8 cellular contexts compared by ENCODE assay signal in the genomic region with DNA sequence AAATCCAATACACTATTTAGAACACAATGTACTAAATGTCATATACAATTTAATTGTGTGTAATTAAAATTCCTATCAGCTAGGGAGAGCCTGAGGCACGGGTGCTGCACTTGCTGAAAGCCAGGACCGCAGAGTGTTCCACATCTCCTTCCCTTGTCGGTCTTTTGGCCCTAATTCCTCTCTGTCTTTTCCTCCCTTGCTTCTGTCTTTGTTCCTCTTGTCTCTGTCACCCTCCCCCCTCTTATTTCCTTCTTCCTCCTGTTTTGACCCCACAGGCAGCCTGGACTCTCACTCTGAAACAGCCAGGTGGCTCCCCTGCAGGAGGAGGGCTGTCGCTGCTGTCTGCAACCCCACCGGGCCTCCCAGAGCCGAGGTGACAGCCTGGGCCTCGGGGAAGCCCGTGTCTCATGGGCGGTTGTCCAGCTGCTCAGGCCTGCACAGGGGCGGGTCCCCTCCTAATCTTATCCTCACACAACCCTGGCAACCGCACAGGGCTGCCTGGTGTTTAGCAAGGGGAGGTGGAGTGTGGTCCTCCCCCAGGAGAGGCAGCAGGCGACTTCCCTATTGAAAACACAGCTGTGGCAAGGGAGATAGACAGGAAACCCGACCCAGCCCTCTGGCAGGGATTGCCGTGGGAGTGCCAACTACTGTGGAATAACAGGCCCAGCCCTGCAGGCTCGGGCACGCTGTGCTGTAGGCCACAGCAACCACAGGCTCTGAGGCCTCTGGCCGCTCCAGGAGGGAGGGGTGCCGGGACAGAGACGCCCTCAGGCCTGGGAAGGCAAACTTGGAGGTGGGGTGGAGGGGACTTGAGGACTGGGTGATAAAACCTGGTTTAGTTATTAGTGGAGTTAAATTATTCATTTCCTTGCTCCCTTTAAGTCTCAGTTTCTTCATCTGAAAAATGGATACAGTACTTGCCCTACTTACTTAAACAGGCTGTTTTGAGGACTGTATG.
DNase-seq lines count a peak whose midpoint lies in the region; ATAC-seq, FAIRE-seq and TF ChIP-seq lines count a peak whose summit lies in the region.

No MANE protein-coding gene starts in this region.

- H3K9ac ChIP-seq in HCT116 (ENCODE audit: low read length), result peak overlapping the region; percentile 52

- no TSS peak for BruUV-seq in HCT116 (replicated peaks; lab: Mats Ljungman, UMichigan)

- H3K4me1 ChIP-seq in A549, result peaks cover 13% of the 10 kb centered on the region
- H3K4me1 ChIP-seq in HCT116 (ENCODE audit: control insufficient read depth in 1 of 2, insufficient read depth in 2 of 2, low read length in 2 of 2), result peaks cover 20 to 37% of the 10 kb centered on the region in 2 experiments

- TF ChIP-seq EP300 in A549 (IDR thresholded peaks at IDR 0.05), result no peak

- peak overlapping the region; percentile 37 to 72; a peak in 5 of 6 replicates for H3K27ac ChIP-seq in A549
- H3K27ac ChIP-seq in HCT116 (ENCODE audit: low read depth, low read length), result peak overlapping the region; percentile 50
- H3K27ac ChIP-seq in layer of hippocampus (ENCODE audit: low read depth, low read length), result peak overlapping the region; percentile 68

- ATAC-seq in A549 (peak; percentile 82 to 83), HCT116 (peak; percentile 84)

- H4K20me1 ChIP-seq in HCT116 (ENCODE audit: insufficient read depth), result no peaks in the 10 kb centered on the region

- no peaks in the 10 kb centered on the region for H3K9me3 ChIP-seq in A549
- H3K9me3 ChIP-seq in HCT116 (ENCODE audit: control insufficient read depth in 1 of 2, insufficient read depth in 1 of 2, low read depth in 1 of 2, low read length in 2 of 2), result no peaks in the 10 kb centered on the region

- no peaks in the 10 kb centered on the region for H3K79me2 ChIP-seq in HCT116 (ENCODE audit: insufficient read depth, low read length)

- peak; percentile 31 to 59 for DNase-seq in A549 (ENCODE audit: low read depth in 1 of 2, low spot score in 1 of 2)
- DNase-seq in GM12865 (ENCODE audit: low read depth), result peak; percentile 87
- no peak for DNase-seq in HCT116 (ENCODE audit: low read depth, low spot score)
- peak; percentile 68 for DNase-seq in LoVo (ENCODE audit: low spot score)
- peak; percentile 99 for DNase-seq in RPMI7951 (ENCODE audit: low read depth)
- peak; percentile 72 for DNase-seq in choroid plexus epithelial cell (ENCODE audit: low read depth)
- DNase-seq in stimulated activated CD8-positive, alpha-beta memory T cell treated with anti-CD3 and anti-CD28 coated beads, Interleukin-4, amount 100 ng/mL, for 48 hours, result peak; percentile 45

- peak overlapping the region; percentile 84 for H2AFZ ChIP-seq in HCT116 (ENCODE audit: low read depth, low read length, poor library complexity, severe bottlenecking)

- TF ChIP-seq POLR2A in A549 (IDR thresholded peaks at IDR 0.05; ENCODE audit: low read length) (no peak), HCT116 (IDR thresholded peaks at IDR 0.05; ENCODE audit: borderline replicate concordance, extremely low read depth, insufficient read depth, insufficient read length) (no peak)

- TF ChIP-seq RAD21 in A549 (conservative IDR thresholded peaks at IDR 0.05 in 1 of 2, IDR thresholded peaks at IDR 0.05 in 1 of 2) (no peak), HCT116 (IDR thresholded peaks at IDR 0.05; ENCODE audit: low read depth) (no peak)

- H3K27me3 ChIP-seq in HCT116 (ENCODE audit: insufficient read depth, low read length) (no peaks in the 10 kb centered on the region), layer of hippocampus (ENCODE audit: control insufficient read depth, insufficient read depth, low read length) (no peaks in the 10 kb centered on the region)

- no peaks in the 10 kb centered on the region for H3K9me2 ChIP-seq in HCT116 (ENCODE audit: insufficient read depth)

- peak overlapping the region; percentile 54 for H3K4me2 ChIP-seq in A549
- peak overlapping the region; percentile 75 for H3K4me2 ChIP-seq in HCT116 (ENCODE audit: low read length)

- RAD21 ChIA-PET in HCT116 (lab: Charles Lee; ENCODE audit: low non-redundant PET in 1 of 2, low total read pairs in 2 of 2, uncharacterized antibody in 2 of 2, unreplicated experiment in 2 of 2), result no interaction called here

- 55% methylated on average over 11 of the region's 19 CpGs for WGBS in A549 (ENCODE audit: missing lambda C conversion rate)

- H3K4me3 ChIP-seq in A549, result no peak overlapping the region
- no peak overlapping the region for H3K4me3 ChIP-seq in GM12865 (ENCODE audit: low read depth, low read length)
- peak overlapping the region in 1 of 2 experiments; percentile 40; a peak in 1 of 4 replicates for H3K4me3 ChIP-seq in HCT116 (replicated peaks in 1 of 2; ENCODE audit: low read depth in 1 of 2, low read length in 2 of 2)
- no peak overlapping the region for H3K4me3 ChIP-seq in choroid plexus epithelial cell (ENCODE audit: low read depth, low read length)

- CTCF ChIA-PET in A549 (lab: Yijun Ruan, JAX) (interaction anchor here (1.5 to 4.9 kb wide), 3 partner anchors 10 to 419 kb away, joined by 3 to 33 read pairs (median 5); no protein-coding TSS in a partner anchor), HCT116 (lab: Charles Lee) (interaction anchor here (0.7 to 1.2 kb wide), 3 partner anchors 16 to 419 kb away, joined by 3 to 4 read pairs (median 3); no protein-coding TSS in a partner anchor)

- no peaks in the 10 kb centered on the region for H3K36me3 ChIP-seq in HCT116 (ENCODE audit: control insufficient read depth in 1 of 2, insufficient read depth in 2 of 2, low read length in 2 of 2)

- POLR2A ChIA-PET in A549 (lab: Yijun Ruan, JAX) (no interaction called here), HCT116 (lab: Charles Lee) (no interaction called here)

- no peak for TF ChIP-seq CTCF in A549 (IDR thresholded peaks at IDR 0.05)
- peak; percentile 38 for TF ChIP-seq CTCF in GM12865 (IDR thresholded peaks at IDR 0.05; ENCODE audit: insufficient read depth, low read depth, low read length, missing control alignments)
- TF ChIP-seq CTCF in HCT116 (IDR thresholded peaks at IDR 0.05 in 2 of 3, conservative IDR thresholded peaks at IDR 0.05 in 1 of 3; ENCODE audit: borderline replicate concordance in 1 of 3, insufficient read depth in 1 of 3, low read depth in 2 of 3, low read length in 2 of 3), result peak in 2 of 3 experiments; percentile 31 to 36; a peak in 3 of 6 replicates
- TF ChIP-seq CTCF in choroid plexus epithelial cell (conservative IDR thresholded peaks at IDR 0.05; ENCODE audit: low read depth, low read length), result peak; percentile 19

- intact Hi-C loops in HCT116 (cut with micrococcal nuclease), result no loop called here

- FAIRE-seq in A549 (lab: Jason Lieb, UNC), result no peak

TF ChIP-seq in A549, 52 proteins besides CTCF, POLR2A, EP300 and RAD21:
- TF ChIP-seq KDM1A (IDR thresholded peaks at IDR 0.05; ENCODE audit: low read depth), result 0 out of 2 replicates have a peak, but pooled peaks have one; percentile 27
- no peak for TF ChIP-seq CBX8 (IDR thresholded peaks at IDR 0.05)
- no peak for TF ChIP-seq BHLHE40 (IDR thresholded peaks at IDR 0.05; ENCODE audit: low read depth, low read length)
- no peak for TF ChIP-seq NR3C1 (IDR thresholded peaks at IDR 0.05)

TF ChIP-seq in HCT116, 20 proteins besides CTCF, POLR2A, EP300 and RAD21:
- TF ChIP-seq JUND (IDR thresholded peaks at IDR 0.05) (no peak), CBX3 (IDR thresholded peaks at IDR 0.05; ENCODE audit: low read depth) (peak; percentile 46; the same call in 1 of the 2 replicates), CEBPB (IDR thresholded peaks at IDR 0.05; ENCODE audit: low read depth) (no peak), ZBTB33 (IDR thresholded peaks at IDR 0.05; ENCODE audit: extremely low read depth, insufficient replicate concordance, low read length) (no peak), ZFX (IDR thresholded peaks at IDR 0.05) (peak; percentile 47; the same call in 1 of the 2 replicates)
- TF ChIP-seq, protein P1, sequence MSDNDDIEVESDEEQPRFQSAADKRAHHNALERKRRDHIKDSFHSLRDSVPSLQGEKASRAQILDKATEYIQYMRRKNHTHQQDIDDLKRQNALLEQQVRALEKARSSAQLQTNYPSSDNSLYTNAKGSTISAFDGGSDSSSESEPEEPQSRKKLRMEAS (IDR thresholded peaks at IDR 0.05), result peak; percentile 58
TF ChIP-seq in HCT116: peak in this region for 3.
